ENCODE assay signal across 1 cellular context in the genomic region with DNA sequence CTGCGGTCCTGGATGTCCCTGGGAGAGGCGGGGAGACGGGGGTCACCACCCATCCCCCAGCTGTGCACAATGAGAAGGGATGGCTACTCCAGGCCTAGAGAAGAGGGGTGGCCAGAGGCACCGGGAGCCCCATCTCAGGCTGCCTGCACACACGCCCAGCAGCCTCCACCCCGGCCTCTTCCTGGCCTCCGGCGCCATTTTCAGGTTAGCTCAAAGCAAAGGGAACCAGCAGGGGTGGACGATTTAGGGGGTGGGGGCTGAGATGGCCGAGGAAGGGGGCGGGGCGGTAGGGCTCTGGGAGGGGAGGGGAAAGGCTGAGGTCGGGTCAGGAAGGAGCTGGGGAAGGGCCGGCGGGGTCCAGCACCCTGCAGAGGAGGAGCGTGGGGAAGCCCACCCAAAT.
TF ChIP-seq lines count a peak whose summit lies in the region.

No MANE protein-coding gene starts in this region.

TF ChIP-seq in H1, 55 proteins besides CTCF, POLR2A, EP300 and RAD21:
- TF ChIP-seq HDAC2 (IDR thresholded peaks at IDR 0.05; ENCODE audit: borderline replicate concordance in 1 of 2, low read depth in 2 of 2, low read length in 2 of 2): no peak
- no peak for TF ChIP-seq TAF1 (IDR thresholded peaks at IDR 0.05; ENCODE audit: low read depth, low read length)
- TF ChIP-seq YY1 (IDR thresholded peaks at IDR 0.05; ENCODE audit: low read depth, low read length): peak; percentile 90
- no peak for TF ChIP-seq CBX8 (IDR thresholded peaks at IDR 0.05; ENCODE audit: borderline replicate concordance, low read depth, low read length)
- TF ChIP-seq RXRA (IDR thresholded peaks at IDR 0.05; ENCODE audit: insufficient read depth, low read depth, low read length): 0 out of 2 replicates have a peak, but pooled peaks have one; percentile 5
